8 cellular contexts compared by ENCODE assay signal in genomic region chr15:83066761-83067637, GRCh38. TPM values are rescaled to one million over a fixed set of nuclear protein-coding genes. Genes with fewer than 3 reads are reported as not detected.
A peak's percentile ranks its signal among the peaks of the same experiment; 100 is the strongest.
DNase-seq lines count a peak whose midpoint lies in the region; ATAC-seq and TF ChIP-seq lines count a peak whose summit lies in the region.

BTBD1 (minus strand) TSS chr15:83067252; CDS start chr15:83067151, 101 bp downstream.

- peak; percentile 80 to 85 for TF ChIP-seq POLR2A in tibial nerve (IDR thresholded peaks at IDR 0.05)

- H2BK12ac ChIP-seq in trophoblast cell (ENCODE audit: low read length): peak within 1 kb of the TSS; percentile 0

- no peaks in the 10 kb centered on the region for H3K36me3 ChIP-seq in trophoblast cell (ENCODE audit: control insufficient read depth in 1 of 2, insufficient read depth in 2 of 2, low read length in 2 of 2)
- H3K36me3 ChIP-seq in tibial nerve: no peaks in the 10 kb centered on the region

- H3K4me1 ChIP-seq in trophoblast cell (ENCODE audit: control insufficient read depth in 1 of 2, insufficient read depth in 2 of 2, low read length in 2 of 2): peaks cover 3 to 6% of the 10 kb centered on the region in 2 experiments
- H3K4me1 ChIP-seq in tibial nerve: peaks cover 0 to 49% (median 37%) of the 10 kb centered on the region in 4 donors

- WGBS in trophoblast cell (ENCODE audit: extremely low coverage, insufficient coverage, insufficient read length): no CpG with 5 or more reads among the region's 86 CpGs
- 1 to 2% methylated on average over 9 to 56 of the region's 86 CpGs for WGBS in tibial nerve, 2 donors

- H3K9me3 ChIP-seq in trophoblast cell (ENCODE audit: insufficient read depth, low read depth, low read length) (no peaks in the 10 kb centered on the region), tibial nerve (peaks cover 0 to 6% (median 0%) of the 10 kb centered on the region in 4 donors)

- H3K4me2 ChIP-seq in trophoblast cell (ENCODE audit: low read length): peak within 1 kb of the TSS; percentile 61

- H3K27me3 ChIP-seq in trophoblast cell (ENCODE audit: insufficient read depth, low read length): no peaks in the 10 kb centered on the region
- H3K27me3 ChIP-seq in tibial nerve: no peaks in the 10 kb centered on the region

- peak within 1 kb of the TSS; percentile 96 for H4K8ac ChIP-seq in trophoblast cell (ENCODE audit: low read depth, low read length)

- peak; percentile 75 for DNase-seq in GM12864 (ENCODE audit: low read depth)
- peak; percentile 93 for DNase-seq in NAMALWA (ENCODE audit: low spot score)
- peak; percentile 93 to 94 for DNase-seq in SW 1271 (lab: John Stamatoyannopoulos, UW)
- peak; percentile 77 for DNase-seq in activated naive CD8-positive, alpha-beta T cell treated with anti-CD3 and anti-CD28 coated beads, Interleukin-2, amount 50 U/mL, for 16 hours (ENCODE audit: low read depth, low spot score)
- DNase-seq in Right ventricle myocardium superior: peak; percentile 96
- DNase-seq in trophoblast cell: peak; percentile 98
- DNase-seq in tibial nerve (ENCODE audit: low spot score in 2 of 2): peak; percentile 78 to 83

- H4K12ac ChIP-seq in trophoblast cell (ENCODE audit: low read depth, low read length): peak within 1 kb of the TSS; percentile 95

- peak within 1 kb of the TSS; percentile 44 for H2AK5ac ChIP-seq in trophoblast cell (ENCODE audit: low read length)

- TF ChIP-seq EP300 in tibial nerve (IDR thresholded peaks at IDR 0.05): peak in 1 of 2 donors; percentile 79

- peak within 1 kb of the TSS; percentile 95 for H3K9ac ChIP-seq in trophoblast cell (ENCODE audit: low read length)

- peak within 1 kb of the TSS; percentile 85 for H2BK5ac ChIP-seq in trophoblast cell (ENCODE audit: low read depth, low read length, poor library complexity)

- peaks cover 12% of the 10 kb centered on the region for H3K79me1 ChIP-seq in trophoblast cell (ENCODE audit: low read length)

- H3K14ac ChIP-seq in trophoblast cell (ENCODE audit: low read length): peak within 1 kb of the TSS; percentile 96

- H3K18ac ChIP-seq in trophoblast cell (ENCODE audit: low read length): peak within 1 kb of the TSS; percentile 94

- peak within 1 kb of the TSS; percentile 94 for H2BK120ac ChIP-seq in trophoblast cell (ENCODE audit: insufficient read depth, low read length, poor library complexity)

- no peak within 1 kb of the TSS for H3K23ac ChIP-seq in trophoblast cell (ENCODE audit: low read length)

- peak within 1 kb of the TSS; percentile 83 for H3K27ac ChIP-seq in trophoblast cell (ENCODE audit: low read depth, low read length)
- H3K27ac ChIP-seq in tibial nerve: peak within 1 kb of the TSS; percentile 85 to 98 (median 96)

- TF ChIP-seq CTCF in GM12864 (IDR thresholded peaks at IDR 0.05; ENCODE audit: low read depth, low read length, missing control alignments) (no peak), tibial nerve (IDR thresholded peaks at IDR 0.05) (peak in 1 of 5 experiments; percentile 52)

- peak within 1 kb of the TSS; percentile 96 for H2AFZ ChIP-seq in trophoblast cell (ENCODE audit: insufficient read depth, low read length, poor library complexity)

- H3K4me3 ChIP-seq in GM12864 (ENCODE audit: low read depth, low read length): peak within 1 kb of the TSS; percentile 87
- H3K4me3 ChIP-seq in trophoblast cell (ENCODE audit: low read depth, low read length): peak within 1 kb of the TSS; percentile 89
- H3K4me3 ChIP-seq in tibial nerve: peak within 1 kb of the TSS; percentile 75 to 100 (median 92)

- H3K4ac ChIP-seq in trophoblast cell (ENCODE audit: low read depth, low read length): peak within 1 kb of the TSS; percentile 72

- peak; percentile 84 for ATAC-seq in HG02571 (IDR thresholded peaks at IDR 0.05; ENCODE audit: unreplicated experiment)
- peak; percentile 98 for ATAC-seq in Right ventricle myocardium superior (ENCODE audit: poor library complexity)

- peak within 1 kb of the TSS; percentile 95 for H4K91ac ChIP-seq in trophoblast cell (ENCODE audit: low read depth, low read length)

- intact Hi-C loops in Right ventricle myocardium superior (cut with DNase I): no loop called here

- H3K79me2 ChIP-seq in trophoblast cell (ENCODE audit: control insufficient read depth, insufficient read depth, low read length, poor library complexity): peaks cover 9% of the 10 kb centered on the region

RNA-seq across cellular contexts. Expression of gene BTBD1, which starts in this region (rescaled TPM):
- total RNA-seq in Right ventricle myocardium superior (158 TPM), tibial nerve (100 to 1,000 TPM in 2 of 4 donors, 10 to 100 TPM in 2; 79.8 to 105 (median 99.4) TPM)
- polyA plus RNA-seq in trophoblast cell (2013): 24.5 and 25.2 TPM in 2 replicates

Comparison
In these comparisons a context has a peak if more than half of its experiments do, and no peak if none do; other contexts are left out.
1. Peak in every context shown above with its lines: DNase-seq, ATAC-seq, H3K4me3 ChIP-seq and H3K27ac ChIP-seq.